In the genomic region with DNA sequence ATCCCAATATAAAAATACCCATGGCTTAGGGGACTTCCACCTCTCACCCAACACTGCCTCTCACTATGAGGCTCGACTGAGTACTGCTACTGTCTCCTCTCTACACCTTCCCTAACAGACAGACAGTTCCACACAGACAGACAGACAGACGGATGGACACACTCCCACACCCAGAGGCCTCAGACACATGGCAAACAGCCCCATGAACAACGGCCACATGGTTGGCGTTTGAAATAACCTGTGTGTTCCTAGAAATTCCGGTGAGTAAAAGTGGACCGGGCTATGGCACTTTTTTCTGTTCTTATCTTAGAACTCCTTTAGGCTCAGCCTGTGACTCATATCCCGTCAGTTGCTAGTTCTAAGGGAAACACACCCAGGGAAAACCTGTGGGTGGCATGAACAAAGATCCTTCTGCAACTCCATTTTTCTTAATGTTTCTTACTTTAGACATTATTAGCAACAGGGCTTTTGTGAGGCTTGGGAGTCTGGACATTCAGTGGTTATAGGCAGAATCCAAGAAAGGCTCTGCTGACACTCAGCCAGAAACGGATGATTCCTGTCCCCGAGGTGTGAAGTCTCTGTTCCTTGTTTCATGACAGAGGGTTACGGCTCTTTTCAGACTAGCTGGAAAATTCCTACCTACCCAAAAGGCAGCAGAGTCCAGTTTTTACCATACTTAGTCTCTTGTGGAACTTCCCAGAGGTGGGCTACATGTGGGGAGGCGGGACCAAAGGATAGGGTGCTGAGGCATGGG, we compare ENCODE assay signal across 1 cellular context.
TF ChIP-seq lines count a peak whose summit lies in the region.

No MANE protein-coding gene starts in this region.

TF ChIP-seq in K562, 482 proteins besides CTCF, POLR2A, EP300 and RAD21 (continued from another document and continues in another):
- TF ChIP-seq ZNF449 (CRISPR knock-in tag; IDR thresholded peaks at IDR 0.05) = no peak
- no peak; the same call in 1 of the 2 replicates for TF ChIP-seq PTTG1 (tag; IDR thresholded peaks at IDR 0.05; ENCODE audit: low read depth)
- peak; percentile 81 to 91 for TF ChIP-seq TRIM24 (IDR thresholded peaks at IDR 0.05)
- no peak for TF ChIP-seq CBX2 (IDR thresholded peaks at IDR 0.05; ENCODE audit: insufficient read depth, low read length, poor library complexity, severe bottlenecking)
- no peak for TF ChIP-seq ZNF764 (CRISPR knock-in tag; IDR thresholded peaks at IDR 0.05; ENCODE audit: low read depth)
- TF ChIP-seq ETS2 (tag; IDR thresholded peaks at IDR 0.05; ENCODE audit: borderline replicate concordance, poor library complexity, severe bottlenecking) = no peak
- TF ChIP-seq ZBTB33 (CRISPR knock-in tag; IDR thresholded peaks at IDR 0.05) = peak; percentile 95
- peak in 1 of 3 experiments; percentile 85; a peak in 2 of 6 replicates for TF ChIP-seq ZBTB11 (CRISPR knock-in tag; IDR thresholded peaks at IDR 0.05)
- TF ChIP-seq NR2F6 (CRISPR knock-in tag; IDR thresholded peaks at IDR 0.05) = no peak
- no peak for TF ChIP-seq CHD1 (IDR thresholded peaks at IDR 0.05; ENCODE audit: low read length)
- TF ChIP-seq MBD2 (IDR thresholded peaks at IDR 0.05; ENCODE audit: borderline replicate concordance, low read depth) = peak; percentile 54
- TF ChIP-seq ZNF134 (CRISPR knock-in tag; conservative IDR thresholded peaks at IDR 0.05) = peak; percentile 41; the same call in 1 of the 2 replicates
- TF ChIP-seq REST (CRISPR knock-in tag; IDR thresholded peaks at IDR 0.05; ENCODE audit: low read depth) = 0 out of 2 replicates have a peak, but pooled peaks have one; percentile 54
- TF ChIP-seq HDAC6 (IDR thresholded peaks at IDR 0.05; ENCODE audit: low read depth, low read length) = no peak
- TF ChIP-seq GTF2F1 (IDR thresholded peaks at IDR 0.05; ENCODE audit: low read depth, low read length) = no peak
- TF ChIP-seq IRF2 (CRISPR knock-in tag; IDR thresholded peaks at IDR 0.05) = no peak
- TF ChIP-seq, protein P1, sequence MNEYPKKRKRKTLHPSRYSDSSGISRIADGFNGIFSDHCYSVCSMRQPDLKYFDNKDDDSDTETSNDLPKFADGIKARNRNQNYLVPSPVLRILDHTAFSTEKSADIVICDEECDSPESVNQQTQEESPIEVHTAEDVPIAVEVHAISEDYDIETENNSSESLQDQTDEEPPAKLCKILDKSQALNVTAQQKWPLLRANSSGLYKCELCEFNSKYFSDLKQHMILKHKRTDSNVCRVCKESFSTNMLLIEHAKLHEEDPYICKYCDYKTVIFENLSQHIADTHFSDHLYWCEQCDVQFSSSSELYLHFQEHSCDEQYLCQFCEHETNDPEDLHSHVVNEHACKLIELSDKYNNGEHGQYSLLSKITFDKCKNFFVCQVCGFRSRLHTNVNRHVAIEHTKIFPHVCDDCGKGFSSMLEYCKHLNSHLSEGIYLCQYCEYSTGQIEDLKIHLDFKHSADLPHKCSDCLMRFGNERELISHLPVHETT (CRISPR knock-in tag; conservative IDR thresholded peaks at IDR 0.05 in 1 of 2, IDR thresholded peaks at IDR 0.05 in 1 of 2) = peak in 1 of 2 experiments; percentile 93; a peak in 2 of 4 replicates
- peak; percentile 41; the same call in 1 of the 2 replicates for TF ChIP-seq CREB5 (CRISPR knock-in tag; IDR thresholded peaks at IDR 0.05)
- TF ChIP-seq, protein P2, sequence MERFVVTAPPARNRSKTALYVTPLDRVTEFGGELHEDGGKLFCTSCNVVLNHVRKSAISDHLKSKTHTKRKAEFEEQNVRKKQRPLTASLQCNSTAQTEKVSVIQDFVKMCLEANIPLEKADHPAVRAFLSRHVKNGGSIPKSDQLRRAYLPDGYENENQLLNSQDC (CRISPR knock-in tag; IDR thresholded peaks at IDR 0.05) = no peak
- TF ChIP-seq ILK (tag; IDR thresholded peaks at IDR 0.05; ENCODE audit: borderline replicate concordance, low read depth) = no peak
- TF ChIP-seq, protein P3, sequence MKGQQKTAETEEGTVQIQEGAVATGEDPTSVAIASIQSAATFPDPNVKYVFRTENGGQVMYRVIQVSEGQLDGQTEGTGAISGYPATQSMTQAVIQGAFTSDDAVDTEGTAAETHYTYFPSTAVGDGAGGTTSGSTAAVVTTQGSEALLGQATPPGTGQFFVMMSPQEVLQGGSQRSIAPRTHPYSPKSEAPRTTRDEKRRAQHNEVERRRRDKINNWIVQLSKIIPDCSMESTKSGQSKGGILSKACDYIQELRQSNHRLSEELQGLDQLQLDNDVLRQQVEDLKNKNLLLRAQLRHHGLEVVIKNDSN (CRISPR knock-in tag; IDR thresholded peaks at IDR 0.05) = no peak
- peak; percentile 39; the same call in 1 of the 2 replicates for TF ChIP-seq EHMT2 (IDR thresholded peaks at IDR 0.05)
- peak; percentile 65 for TF ChIP-seq ZEB2 (IDR thresholded peaks at IDR 0.05)
- no peak for TF ChIP-seq ZNF347 (CRISPR knock-in tag; IDR thresholded peaks at IDR 0.05; ENCODE audit: low read depth)
- TF ChIP-seq TARDBP (IDR thresholded peaks at IDR 0.05) = no peak
- no peak for TF ChIP-seq THAP7 (CRISPR knock-in tag; IDR thresholded peaks at IDR 0.05)
- peak; percentile 80 for TF ChIP-seq MYBL2 (IDR thresholded peaks at IDR 0.05; ENCODE audit: low read depth)
- no peak for TF ChIP-seq MYBL2 (CRISPR knock-in tag; IDR thresholded peaks at IDR 0.05; ENCODE audit: borderline replicate concordance)
- no peak for TF ChIP-seq ZNF780A (CRISPR knock-in tag; IDR thresholded peaks at IDR 0.05)
- no peak for TF ChIP-seq ZSCAN29 (IDR thresholded peaks at IDR 0.05)
- TF ChIP-seq HNRNPLL (IDR thresholded peaks at IDR 0.05; ENCODE audit: low read depth, low read length, poor library complexity, severe bottlenecking) = no peak
- TF ChIP-seq POLR2AphosphoS5 (IDR thresholded peaks at IDR 0.05; ENCODE audit: control insufficient read depth, insufficient read depth, low read depth, low read length) = peak; percentile 64; the same call in 1 of the 2 replicates
- TF ChIP-seq SRF (CRISPR knock-in tag; IDR thresholded peaks at IDR 0.05) = no peak; a peak in 1 of 4 replicates
- peak; percentile 58; the same call in 1 of the 2 replicates for TF ChIP-seq FOXO4 (CRISPR knock-in tag; IDR thresholded peaks at IDR 0.05)
- TF ChIP-seq ELF2 (CRISPR knock-in tag; IDR thresholded peaks at IDR 0.05) = 0 out of 2 replicates have a peak, but pooled peaks have one; percentile 73
- no peak for TF ChIP-seq ZNF699 (CRISPR knock-in tag; IDR thresholded peaks at IDR 0.05; ENCODE audit: insufficient replicate concordance)
- peak; percentile 85 for TF ChIP-seq ZNF766 (CRISPR knock-in tag; conservative IDR thresholded peaks at IDR 0.05)
